ENCODE assay signal across 8 cellular contexts in the genomic region with DNA sequence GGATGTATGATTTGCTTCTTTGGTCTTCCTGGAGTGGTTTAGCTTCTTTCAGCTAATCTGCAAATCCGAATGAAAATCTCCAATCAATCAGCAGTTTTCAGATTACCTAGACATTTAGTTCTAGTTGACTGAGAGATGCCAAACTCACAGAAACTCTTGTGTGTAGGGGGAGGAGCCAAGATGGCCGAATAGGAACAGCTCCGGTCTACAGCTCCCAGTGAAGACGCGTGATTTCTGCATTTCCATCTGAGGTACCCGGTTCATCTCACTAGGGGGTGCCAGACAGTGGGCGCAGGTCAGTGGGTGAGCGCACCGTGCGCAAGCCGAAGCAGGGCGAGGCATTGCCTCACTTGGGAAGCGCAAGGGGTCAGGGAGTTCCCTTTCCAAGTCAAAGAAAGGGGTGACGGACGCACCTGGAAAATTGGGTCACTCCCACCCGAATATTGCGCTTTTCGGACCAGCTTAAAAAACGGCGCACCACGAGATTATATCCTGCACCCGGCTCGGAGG.
DNase-seq lines count a peak whose midpoint lies in the region; FAIRE-seq and TF ChIP-seq lines count a peak whose summit lies in the region.
"Not testable (repeated sequence)": the region's sequence is repeated elsewhere in the genome, so short reads cannot be mapped to it uniquely, and the experiment has no call there.

No MANE protein-coding gene starts in this region.

- not testable (repeated sequence) for H3K9ac ChIP-seq in kidney (ENCODE audit: low read length in 2 of 2)

- not testable (repeated sequence) for H3K27ac Mint-ChIP-seq in Caco-2 (ENCODE audit: unreplicated experiment)

- 0 out of 2 replicates have a peak, but pooled peaks have one; percentile 8 for TF ChIP-seq CTCF in 22Rv1 (IDR thresholded peaks at IDR 0.05)
- not testable (repeated sequence) for TF ChIP-seq CTCF in Caco-2 (IDR thresholded peaks at IDR 0.05; ENCODE audit: insufficient read depth in 1 of 2, low read depth in 1 of 2, low read length in 1 of 2, severe bottlenecking in 1 of 2, unreplicated experiment in 1 of 2); kidney (IDR thresholded peaks at IDR 0.05; ENCODE audit: borderline replicate concordance, extremely low read depth, insufficient read depth)
- peak; percentile 31 for TF ChIP-seq CTCF in LNCaP clone FGC (IDR thresholded peaks at IDR 0.05; ENCODE audit: control insufficient read depth, extremely low read depth, insufficient read depth)

- H3K9me3 ChIP-seq in Caco-2; kidney (ENCODE audit: control insufficient read depth in 1 of 2, low read length in 2 of 2): not testable (repeated sequence)

- not testable (repeated sequence) for H3K36me3 Mint-ChIP-seq in Caco-2 (ENCODE audit: insufficient read depth, unreplicated experiment)

- not testable (repeated sequence) for H3K27me3 Mint-ChIP-seq in Caco-2 (ENCODE audit: insufficient read depth, unreplicated experiment)

- BruUV-seq in Caco-2 (replicated peaks; lab: Mats Ljungman, UMichigan) = not testable (repeated sequence)

- not testable (repeated sequence) for H3K9me3 Mint-ChIP-seq in Caco-2 (ENCODE audit: unreplicated experiment)

- H3K4me3 Mint-ChIP-seq in Caco-2 (ENCODE audit: unreplicated experiment) = peak overlapping the region; percentile 27

- H3K4me1 Mint-ChIP-seq in Caco-2 (ENCODE audit: low read depth, unreplicated experiment) = not testable (repeated sequence)

- not testable (repeated sequence) for H3K36me3 ChIP-seq in Caco-2 (ENCODE audit: control insufficient read depth, insufficient read depth, low read length); kidney (ENCODE audit: control insufficient read depth in 1 of 2, insufficient read depth in 2 of 2, low read length in 2 of 2)

- H3K4me1 ChIP-seq in Caco-2; kidney (ENCODE audit: control insufficient read depth in 1 of 2, insufficient read depth in 1 of 2, low read depth in 1 of 2, low read length in 2 of 2): not testable (repeated sequence)

- intact Hi-C loops in Caco-2 (cut with micrococcal nuclease; ENCODE audit: unreplicated experiment); kidney (cut with DNase I): not testable (repeated sequence)

- not testable (repeated sequence) for H3K27me3 ChIP-seq in Caco-2 (replicated peaks; ENCODE audit: control insufficient read depth, insufficient read depth, low read length)

- CTCF ChIA-PET in Caco-2 (lab: Charles Lee) = not testable (repeated sequence)

- not testable (repeated sequence) for H3K27ac ChIP-seq in 22Rv1; kidney (ENCODE audit: low read depth in 2 of 2, low read length in 2 of 2)

- not testable (repeated sequence) for FAIRE-seq in kidney (lab: Jason Lieb, UNC)

- not testable (repeated sequence) for H3K4me3 ChIP-seq in Caco-2 (ENCODE audit: low read depth, low read length); kidney (ENCODE audit: low read length in 2 of 2)
- 0 out of 2 replicates have a peak overlapping the region, but pooled peaks have one; percentile 9 for H3K4me3 ChIP-seq in LNCaP clone FGC (ENCODE audit: low read depth, low read length)

- POLR2A ChIA-PET in Caco-2 (lab: Charles Lee) = not testable (repeated sequence)

- DNase-seq in Caco-2; LNCaP clone FGC (ENCODE audit: low read depth): not testable (repeated sequence)
- DNase-seq in ELF-1 (ENCODE audit: low read depth, low spot score) (peak; percentile 2), H4 (ENCODE audit: low spot score) (peak; percentile 17), HT1080 (ENCODE audit: low read depth) (peak; percentile 25), RPMI8226 (peak; percentile 13), kidney (peak; percentile 44)
